ENCODE assay signal across 34 cellular contexts in the genomic region with DNA sequence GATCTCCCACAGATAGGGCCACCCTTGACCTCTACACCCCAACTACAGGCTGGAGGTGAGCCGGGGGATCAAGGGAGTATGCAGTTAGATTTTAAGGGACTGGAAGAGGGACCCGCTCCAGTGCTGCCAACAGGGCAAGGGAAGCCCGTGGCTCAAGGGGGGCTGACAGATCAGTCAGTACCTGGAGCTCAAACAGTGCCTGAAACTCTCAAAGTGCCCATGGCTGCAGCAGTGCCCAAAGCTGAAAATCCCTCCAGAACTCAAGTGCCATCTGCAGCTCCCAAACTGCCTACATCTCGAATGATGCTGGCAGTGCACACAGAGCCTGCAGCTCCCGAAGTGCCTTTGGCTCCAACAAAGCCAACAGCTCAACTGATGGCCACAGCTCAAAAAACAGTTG. TPM values are rescaled to one million over a fixed set of nuclear protein-coding genes. Genes with fewer than 3 reads are reported as not detected.
"Had no signal": no experiment of that assay in that cellular context is flagged by ENCODE, and none has a peak within 500 bp of the region (broad histone marks: within the 10 kb centered on the region; RNA-seq: fewer than 3 reads in every experiment).

No MANE protein-coding gene starts in this region.

- ATAC-seq: activated CD8-positive, alpha-beta T cell treated with anti-CD3 and anti-CD28 coated beads for 36 hours; activated naive CD4-positive, alpha-beta T cell treated with anti-CD3 and anti-CD28 coated beads, Interleukin-2, amount 50 U/mL, for 72 hours; activated naive CD8-positive, alpha-beta T cell treated with anti-CD3 and anti-CD28 coated beads, Interleukin-2, amount 50 U/mL, for 24 hours; activated T-cell treated with anti-CD3 and anti-CD28 coated beads, Interleukin-2, amount 50 U/mL, for 4 hours; Right ventricle myocardium inferior; SK-N-SH treated with all-trans-retinoic acid at 6 μM for 48 hours had no signal

- H3K36me3 Mint-ChIP-seq: activated naive CD4-positive, alpha-beta T cell treated with anti-CD3 and anti-CD28 coated beads, Interleukin-2, amount 50 U/mL, for 72 hours had no signal

- H3K27ac Mint-ChIP-seq: activated CD8-positive, alpha-beta T cell treated with anti-CD3 and anti-CD28 coated beads for 36 hours; activated naive CD4-positive, alpha-beta T cell treated with anti-CD3 and anti-CD28 coated beads for 36 hours; activated naive CD4-positive, alpha-beta T cell treated with anti-CD3 and anti-CD28 coated beads, Interleukin-2, amount 50 U/mL, for 72 hours; activated naive CD8-positive, alpha-beta T cell treated with anti-CD3 and anti-CD28 coated beads, Interleukin-2, amount 50 U/mL, for 24 hours; activated T-helper 1 cell treated with anti-CD3 and anti-CD28 coated beads, Interleukin-12 subunit alpha, Interleukin-12 subunit beta, Interleukin-2, Interleukin-4 antibody, amounts not matched to agents 30 ng/mL and 10 ng/mL and 1 ng/mL, durations not matched to agents 14 hours and 24 hours and 36 hours had no signal

- H3K9me3 Mint-ChIP-seq: activated CD8-positive, alpha-beta T cell treated with anti-CD3 and anti-CD28 coated beads for 36 hours; activated naive CD4-positive, alpha-beta T cell treated with anti-CD3 and anti-CD28 coated beads for 36 hours; activated naive CD4-positive, alpha-beta T cell treated with anti-CD3 and anti-CD28 coated beads, Interleukin-2, amount 50 U/mL, for 72 hours; activated naive CD8-positive, alpha-beta T cell treated with anti-CD3 and anti-CD28 coated beads, Interleukin-2, amount 50 U/mL, for 24 hours; activated T-cell treated with anti-CD3 and anti-CD28 coated beads, Interleukin-2, amount 50 U/mL, for 4 hours; activated T-helper 1 cell treated with anti-CD3 and anti-CD28 coated beads, Interleukin-12 subunit alpha, Interleukin-12 subunit beta, Interleukin-2, Interleukin-4 antibody, amounts not matched to agents 30 ng/mL and 10 ng/mL and 1 ng/mL, durations not matched to agents 14 hours and 24 hours and 36 hours; brain had no signal

- H3K4me1 Mint-ChIP-seq: activated naive CD8-positive, alpha-beta T cell treated with anti-CD3 and anti-CD28 coated beads, Interleukin-2, amount 50 U/mL, for 24 hours had no signal

- H3K27ac ChIP-seq: PC-9, RWPE1, VCaP had no signal

- H3K4me3 ChIP-seq: PC-9 had no signal

- DNase-seq: activated CD4-positive, alpha-beta T cell treated with anti-CD3 and anti-CD28 coated beads for 1 hour; activated CD4-positive, alpha-beta T cell treated with anti-CD3 and anti-CD28 coated beads for 48 hours; activated CD4-positive, CD25-positive, alpha-beta regulatory T cell; activated CD8-positive, alpha-beta T cell treated with anti-CD3 and anti-CD28 coated beads for 36 hours; activated gamma-delta T cell treated with Interleukin-2 at 50 U/mL for 16 hours; activated naive CD4-positive, alpha-beta T cell treated with anti-CD3 and anti-CD28 coated beads for 36 hours; activated naive CD8-positive, alpha-beta T cell treated with anti-CD3 and anti-CD28 coated beads, Interleukin-2, amount 50 U/mL, for 24 hours; activated T-cell treated with anti-CD3 and anti-CD28 coated beads for 4 hours; activated T-cell treated with anti-CD3 and anti-CD28 coated beads, Interleukin-2, amount 50 U/mL, for 4 hours; caudate nucleus; Karpas-422; KBM-7; NCI-H1105; NCI-H1417 treated with DMSO at 0.1 percent for 48 hours; NCI-H2029; NCI-H2107; NCI-H226; NCI-H510A; NCI-H69; NCI-H82; NK-92 treated with Interleukin-12 subunit alpha and Interleukin-12 subunit beta, amount 100 ng/mL, for 24 hours; PC-9; SIG-M5; T-helper 1 cell; T-helper 2 cell; T-helper 9 cell had no signal

- H3K4me3 Mint-ChIP-seq: activated CD8-positive, alpha-beta T cell treated with anti-CD3 and anti-CD28 coated beads for 36 hours; activated naive CD4-positive, alpha-beta T cell treated with anti-CD3 and anti-CD28 coated beads for 36 hours; activated naive CD8-positive, alpha-beta T cell treated with anti-CD3 and anti-CD28 coated beads, Interleukin-2, amount 50 U/mL, for 24 hours; activated T-cell treated with anti-CD3 and anti-CD28 coated beads, Interleukin-2, amount 50 U/mL, for 4 hours; activated T-helper 1 cell treated with anti-CD3 and anti-CD28 coated beads, Interleukin-12 subunit alpha, Interleukin-12 subunit beta, Interleukin-2, Interleukin-4 antibody, amounts not matched to agents 30 ng/mL and 10 ng/mL and 1 ng/mL, durations not matched to agents 14 hours and 24 hours and 36 hours; brain had no signal

RNA-seq across cellular contexts. Expression of a gene that starts 10.4 kb away (rescaled TPM):
- total RNA-seq: activated T-helper 1 cell treated with anti-CD3 and anti-CD28 coated beads, Interleukin-12 subunit alpha, Interleukin-12 subunit beta, Interleukin-2, Interleukin-4 antibody, amounts not matched to agents 30 ng/mL and 10 ng/mL and 1 ng/mL, durations not matched to agents 14 hours and 24 hours and 36 hours; MCF 10A had no signal

RNA-seq across cellular contexts. Expression of a gene that starts 41.2 kb away (rescaled TPM):
- total RNA-seq: activated T-helper 1 cell treated with anti-CD3 and anti-CD28 coated beads, Interleukin-12 subunit alpha, Interleukin-12 subunit beta, Interleukin-2, Interleukin-4 antibody, amounts not matched to agents 30 ng/mL and 10 ng/mL and 1 ng/mL, durations not matched to agents 14 hours and 24 hours and 36 hours had no signal
